ENCODE assay signal across 21 cellular contexts in the genomic region with DNA sequence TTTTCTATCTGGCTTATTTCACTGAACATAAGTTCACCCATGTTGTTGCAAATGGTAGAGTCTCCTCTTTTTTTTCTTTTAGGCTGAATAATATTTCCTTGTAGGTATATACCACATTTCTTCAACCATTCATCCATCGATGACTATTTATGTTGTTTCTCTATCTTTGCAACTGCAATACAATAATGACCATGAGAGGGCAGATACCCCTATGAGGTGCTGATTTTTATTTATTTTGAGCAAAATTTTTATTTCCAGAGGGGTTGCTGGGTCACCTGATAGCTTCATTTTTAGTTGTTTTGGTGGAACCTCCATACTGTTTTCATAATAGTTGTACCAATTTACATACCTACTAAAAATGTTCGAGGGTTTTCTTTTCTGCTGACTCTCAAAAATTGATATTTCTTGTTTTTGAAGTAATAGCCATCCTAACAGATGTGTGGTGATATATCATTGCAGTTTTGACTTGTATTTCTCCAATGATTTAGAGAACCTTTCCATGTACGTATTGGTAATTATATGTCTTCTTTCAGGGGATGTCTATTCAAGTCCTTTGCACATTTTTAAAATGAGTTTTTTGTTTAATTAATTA.
A peak's percentile ranks its signal among the peaks of the same experiment; 100 is the strongest.
DNase-seq lines count a peak whose midpoint lies in the region; ATAC-seq and TF ChIP-seq lines count a peak whose summit lies in the region.
"Had no signal": no experiment of that assay in that cellular context is flagged by ENCODE, and none has a peak within 500 bp of the region (broad histone marks: within the 10 kb centered on the region; RNA-seq: fewer than 3 reads in every experiment).

No MANE protein-coding gene starts in this region.

- H3K9me3 Mint-ChIP-seq in endodermal cell (peaks cover 4% of the 10 kb centered on the region), progenitor cell of endocrine pancreas (ENCODE audit: low read depth) (peaks cover 15% of the 10 kb centered on the region)

- H3K9me2 ChIP-seq in PC-3 (replicated peaks; ENCODE audit: low read length): no peaks in the 10 kb centered on the region

- TF ChIP-seq CTCF in PC-3 (conservative IDR thresholded peaks at IDR 0.05; ENCODE audit: low read depth, low read length) (peak; percentile 56), endodermal cell (conservative IDR thresholded peaks at IDR 0.05) (peak; percentile 73), progenitor cell of endocrine pancreas (IDR thresholded peaks at IDR 0.05; ENCODE audit: unreplicated experiment) (peak; percentile 32)

- no peak overlapping the region for H3K4me3 Mint-ChIP-seq in endodermal cell
- H3K4me3 Mint-ChIP-seq in progenitor cell of endocrine pancreas (ENCODE audit: low read depth): no peak overlapping the region
- H3K4me3 Mint-ChIP-seq: activated naive CD4-positive, alpha-beta T cell treated with anti-CD3 and anti-CD28 coated beads for 36 hours; naive thymus-derived CD8-positive, alpha-beta T cell; stimulated activated effector memory CD8-positive, alpha-beta T cell treated with anti-CD3 and anti-CD28 coated beads, Interleukin-12 subunit alpha, Interleukin-12 subunit beta, amount 100 ng/mL, for 72 hours had no signal

- H3K4me1 Mint-ChIP-seq in endodermal cell: no peaks in the 10 kb centered on the region
- no peaks in the 10 kb centered on the region for H3K4me1 Mint-ChIP-seq in progenitor cell of endocrine pancreas (ENCODE audit: low read depth)
- H3K4me1 Mint-ChIP-seq: naive thymus-derived CD8-positive, alpha-beta T cell; stimulated activated effector memory CD8-positive, alpha-beta T cell treated with anti-CD3 and anti-CD28 coated beads, Interleukin-12 subunit alpha, Interleukin-12 subunit beta, amount 100 ng/mL, for 72 hours had no signal

- H3K4me1 ChIP-seq in PC-3 (ENCODE audit: insufficient read depth, low read length) (no peaks in the 10 kb centered on the region), endodermal cell (ENCODE audit: control insufficient read depth, insufficient read depth, low read length) (no peaks in the 10 kb centered on the region)
- H3K4me1 ChIP-seq: ascending aorta, heart right ventricle, prostate gland, tibial artery had no signal

- CTCF ChIA-PET in PC-3 (lab: Charles Lee): interaction anchor here (0.6 kb wide), 2 partner anchors 306 to 359 kb away, joined by 3 read pairs; no protein-coding TSS in a partner anchor

- no peak for ATAC-seq in PC-3
- ATAC-seq in GM18868 (IDR thresholded peaks at IDR 0.05; ENCODE audit: unreplicated experiment): no peak
- ATAC-seq: esophagus mucosa; heart right ventricle; naive thymus-derived CD8-positive, alpha-beta T cell; stimulated activated effector memory CD8-positive, alpha-beta T cell treated with anti-CD3 and anti-CD28 coated beads, Interleukin-12 subunit alpha, Interleukin-12 subunit beta, amount 100 ng/mL, for 72 hours had no signal

- H3K36me3 Mint-ChIP-seq in endodermal cell (ENCODE audit: low read depth) (no peaks in the 10 kb centered on the region), progenitor cell of endocrine pancreas (ENCODE audit: insufficient read depth) (no peaks in the 10 kb centered on the region)
- H3K36me3 Mint-ChIP-seq: naive thymus-derived CD8-positive, alpha-beta T cell; stimulated activated effector memory CD8-positive, alpha-beta T cell treated with anti-CD3 and anti-CD28 coated beads, Interleukin-12 subunit alpha, Interleukin-12 subunit beta, amount 100 ng/mL, for 72 hours had no signal

- H3K36me3 ChIP-seq in PC-3 (ENCODE audit: low read depth, low read length) (no peaks in the 10 kb centered on the region), endodermal cell (ENCODE audit: control insufficient read depth, insufficient read depth, low read length) (no peaks in the 10 kb centered on the region)
- H3K36me3 ChIP-seq: ascending aorta, heart right ventricle, prostate gland, tibial artery had no signal

- H3K4me2 ChIP-seq in PC-3 (ENCODE audit: low read length): no peak overlapping the region

- WGBS in endodermal cell (ENCODE audit: insufficient coverage in 1 of 2, insufficient read length in 1 of 2), 2 experiments: 82% methylated on average over 3 of the region's 3 CpGs; no CpG with 5 or more reads in 1 of the 2 experiments

- BruUV-seq in PC-3 (replicated peaks; lab: Mats Ljungman, UMichigan): no TSS peak

- H3F3A ChIP-seq in PC-3 (ENCODE audit: low read length, unreplicated experiment): no peaks in the 10 kb centered on the region

- H3K9me3 ChIP-seq in PC-3 (ENCODE audit: low read length) (no peaks in the 10 kb centered on the region), endodermal cell (ENCODE audit: control insufficient read depth, low read length) (no peaks in the 10 kb centered on the region)
- H3K9me3 ChIP-seq: ascending aorta, prostate gland, tibial artery had no signal

- no peaks in the 10 kb centered on the region for H4K20me1 ChIP-seq in PC-3 (ENCODE audit: low read length)

- no peaks in the 10 kb centered on the region for H3K79me2 ChIP-seq in PC-3 (ENCODE audit: low read length)

- intact Hi-C loops in PC-3 (cut with micrococcal nuclease): loop anchor here (1.0 kb wide), 1 partner anchor 358 kb away; no protein-coding TSS in a partner anchor

- POLR2A ChIA-PET in PC-3 (lab: Charles Lee; ENCODE audit: unreplicated experiment): no interaction called here

- H3K9ac ChIP-seq in PC-3 (ENCODE audit: low read length) (no peak overlapping the region), endodermal cell (ENCODE audit: extremely low read depth, low read length, poor library complexity, severe bottlenecking) (no peak overlapping the region)

- no peak overlapping the region for H3K27ac Mint-ChIP-seq in endodermal cell
- no peak overlapping the region for H3K27ac Mint-ChIP-seq in progenitor cell of endocrine pancreas
- H3K27ac Mint-ChIP-seq: activated naive CD4-positive, alpha-beta T cell treated with anti-CD3 and anti-CD28 coated beads for 36 hours; naive thymus-derived CD8-positive, alpha-beta T cell; stimulated activated effector memory CD8-positive, alpha-beta T cell treated with anti-CD3 and anti-CD28 coated beads, Interleukin-12 subunit alpha, Interleukin-12 subunit beta, amount 100 ng/mL, for 72 hours had no signal

- H3K27me3 Mint-ChIP-seq in endodermal cell (ENCODE audit: insufficient read depth): no peaks in the 10 kb centered on the region
- no peaks in the 10 kb centered on the region for H3K27me3 Mint-ChIP-seq in progenitor cell of endocrine pancreas
- H3K27me3 Mint-ChIP-seq: naive thymus-derived CD8-positive, alpha-beta T cell had no signal

- DNase-seq in DMS53 (lab: John Stamatoyannopoulos, UW) (peak; percentile 42), DMS53 treated with DMSO at 0.1 percent for 48 hours (lab: John Stamatoyannopoulos, UW; ENCODE audit: unreplicated experiment) (no peak), PC-3 (peak; percentile 30), endodermal cell (no peak), progenitor cell of endocrine pancreas (ENCODE audit: low spot score, unreplicated experiment) (no peak), DMS114 treated with DMSO at 0.1 percent for 48 hours (lab: John Stamatoyannopoulos, UW; ENCODE audit: unreplicated experiment) (no peak), UCSD-AML1 (lab: John Stamatoyannopoulos, UW; ENCODE audit: unreplicated experiment) (no peak)
- DNase-seq: 8988T; activated CD4-positive, alpha-beta T cell treated with anti-CD3 and anti-CD28 coated beads, Interleukin-2, amount 50 U/mL, for 4 hours; activated naive CD4-positive, alpha-beta T cell treated with anti-CD3 and anti-CD28 coated beads for 36 hours; DMS79 treated with DMSO at 0.1 percent for 48 hours; heart right ventricle; naive thymus-derived CD8-positive, alpha-beta T cell; NCI-H187 treated with DMSO at 0.1 percent for 48 hours; NCI-H524; tibial artery had no signal

- H3K4me3 ChIP-seq in PC-3 (ENCODE audit: low read length): no peak overlapping the region
- no peak overlapping the region for H3K4me3 ChIP-seq in endodermal cell (ENCODE audit: low read length)
- H3K4me3 ChIP-seq: ascending aorta, heart right ventricle, prostate gland, tibial artery had no signal

- H3K27ac ChIP-seq in PC-3 (ENCODE audit: low read length) (no peak overlapping the region), endodermal cell (ENCODE audit: low read depth, low read length) (no peak overlapping the region)
- H3K27ac ChIP-seq: ascending aorta, heart right ventricle, prostate gland, tibial artery had no signal

- H3K27me3 ChIP-seq in PC-3 (ENCODE audit: low read length) (no peaks in the 10 kb centered on the region), endodermal cell (ENCODE audit: control insufficient read depth, insufficient read depth, low read length, poor library complexity, severe bottlenecking) (no peaks in the 10 kb centered on the region)
- H3K27me3 ChIP-seq: ascending aorta, heart right ventricle, tibial artery had no signal

- H2AFZ ChIP-seq in PC-3 (ENCODE audit: low read length): no peak overlapping the region

Comparison
In these comparisons a context has a peak if more than half of its experiments do, and no peak if none do; other contexts are left out.
1. DNase-seq: peak in DMS53 (single experiment) and PC-3 (single experiment); none in DMS53 treated with DMSO at 0.1 percent for 48 hours (single experiment), endodermal cell (single experiment), progenitor cell of endocrine pancreas (single experiment), DMS114 treated with DMSO at 0.1 percent for 48 hours (single experiment) and UCSD-AML1 (single experiment).
2. Peak in every context shown above with its lines, with median percentiles within 50 percentile points of each other: CTCF ChIP-seq.